ENCODE assay signal across 36 cellular contexts in the genomic region with DNA sequence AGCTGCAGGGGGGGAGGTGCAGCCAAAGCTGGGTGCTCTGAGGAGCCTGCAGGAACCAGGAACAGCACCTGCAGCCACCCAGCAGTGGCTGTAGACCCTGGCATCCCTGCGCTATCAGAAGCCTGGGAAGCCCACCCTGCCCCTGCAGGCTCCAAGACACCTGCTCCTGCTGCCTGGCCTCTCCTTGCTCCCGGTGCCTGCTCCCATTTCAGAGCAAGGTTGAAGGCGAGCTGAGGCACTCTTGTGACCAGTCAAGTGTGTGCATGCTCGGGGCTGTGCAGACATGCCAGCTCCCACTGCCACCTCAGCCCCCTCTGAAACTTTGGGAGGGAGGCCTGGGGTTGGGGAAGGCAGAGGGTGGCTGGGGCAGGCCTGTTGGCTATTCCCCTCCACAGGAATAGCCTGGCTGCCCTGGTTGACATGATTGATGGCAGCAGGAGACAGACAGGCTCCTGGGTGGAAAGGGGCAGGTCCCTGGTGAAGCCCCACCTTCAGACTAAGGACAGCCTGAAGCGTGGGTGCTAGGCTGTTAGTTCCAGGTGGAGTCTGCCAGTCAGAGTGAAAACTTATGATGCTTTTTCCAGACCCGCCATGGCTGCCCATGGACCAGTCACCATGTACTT.
"Had no signal": no experiment of that assay in that cellular context is flagged by ENCODE, and none has a peak within 500 bp of the region (broad histone marks: within the 10 kb centered on the region; RNA-seq: fewer than 3 reads in every experiment).

No MANE protein-coding gene starts in this region.

- FAIRE-seq: colon, endometrium, endothelial cell of umbilical vein had no signal

- H3K9me3 Mint-ChIP-seq: activated CD4-positive, alpha-beta T cell treated with anti-CD3 and anti-CD28 coated beads, Interleukin-2, amount 10 ng/mL, durations not matched to agents 24 days and 14 days; activated naive CD4-positive, alpha-beta T cell treated with anti-CD3 and anti-CD28 coated beads, Interleukin-2, amount 50 U/mL, for 24 hours; activated T-helper 1 cell treated with anti-CD3 and anti-CD28 coated beads, Interleukin-12 subunit alpha, Interleukin-12 subunit beta, Interleukin-2, Interleukin-4 antibody, amounts not matched to agents 30 ng/mL and 10 ng/mL and 1 ng/mL, durations not matched to agents 14 hours and 24 hours and 36 hours; activated T-helper 2 cell treated with anti-CD3 and anti-CD28 coated beads, Interferon-gamma antibody, Interleukin-2, Interleukin-4, amounts not matched to agents 10 μg/mL and 5 μg/mL and 100 μg/mL, durations not matched to agents 14 hours and 24 hours and 36 hours; T-helper 2 cell treated with Interferon-gamma antibody and Interleukin-4, amounts not matched to agents 5 μg/mL and 100 μg/mL, for 36 hours had no signal

- H3K9me3 ChIP-seq: adrenal gland, body of pancreas, esophagus squamous epithelium, gastroesophageal sphincter had no signal

- H3K4me1 ChIP-seq: body of pancreas, esophagus squamous epithelium, gastroesophageal sphincter had no signal

- H3K27me3 Mint-ChIP-seq: activated CD4-positive, alpha-beta memory T cell treated with anti-CD3 and anti-CD28 coated beads for 36 hours; activated CD4-positive, alpha-beta T cell treated with anti-CD3 and anti-CD28 coated beads for 36 hours; activated CD4-positive, alpha-beta T cell treated with anti-CD3 and anti-CD28 coated beads, Interleukin-2, amount 10 ng/mL, durations not matched to agents 24 days and 14 days; activated CD8-positive, alpha-beta memory T cell treated with anti-CD3 and anti-CD28 coated beads, Interleukin-2, amount 10 ng/mL, durations not matched to agents 7 days and 5 days; activated naive CD4-positive, alpha-beta T cell treated with anti-CD3 and anti-CD28 coated beads, Interleukin-2, amount 50 U/mL, for 24 hours; activated naive CD8-positive, alpha-beta T cell treated with anti-CD3 and anti-CD28 coated beads for 36 hours; activated naive CD8-positive, alpha-beta T cell treated with anti-CD3 and anti-CD28 coated beads, Interleukin-2, amount 50 U/mL, for 24 hours; T-helper 17 cell had no signal

- H3K27me3 ChIP-seq: adrenal gland, body of pancreas, esophagus squamous epithelium, gastroesophageal sphincter had no signal

- H3K4me1 Mint-ChIP-seq: activated CD4-positive, alpha-beta T cell treated with anti-CD3 and anti-CD28 coated beads for 36 hours; activated CD4-positive, alpha-beta T cell treated with anti-CD3 and anti-CD28 coated beads, Interleukin-2, amount 10 ng/mL, durations not matched to agents 24 days and 14 days; activated CD8-positive, alpha-beta memory T cell treated with anti-CD3 and anti-CD28 coated beads, Interleukin-2, amount 10 ng/mL, durations not matched to agents 7 days and 5 days; activated naive CD4-positive, alpha-beta T cell treated with anti-CD3 and anti-CD28 coated beads, Interleukin-2, amount 50 U/mL, for 24 hours; activated naive CD8-positive, alpha-beta T cell treated with anti-CD3 and anti-CD28 coated beads for 36 hours; activated naive CD8-positive, alpha-beta T cell treated with anti-CD3 and anti-CD28 coated beads, Interleukin-2, amount 50 U/mL, for 24 hours; T-helper 17 cell had no signal

- ATAC-seq: activated CD4-positive, alpha-beta T cell treated with anti-CD3 and anti-CD28 coated beads for 36 hours; activated CD8-positive, alpha-beta memory T cell treated with anti-CD3 and anti-CD28 coated beads, Interleukin-2, amount 10 ng/mL, durations not matched to agents 7 days and 5 days; activated CD8-positive, alpha-beta T cell treated with anti-CD3 and anti-CD28 coated beads, Interleukin-2, amount 10 ng/mL, durations not matched to agents 7 days and 5 days; activated naive CD8-positive, alpha-beta T cell treated with anti-CD3 and anti-CD28 coated beads, Interleukin-2, amount 50 U/mL, for 24 hours; body of pancreas; gastroesophageal sphincter; T-helper 17 cell had no signal

- H3K27ac Mint-ChIP-seq: activated CD4-positive, alpha-beta memory T cell treated with anti-CD3 and anti-CD28 coated beads for 36 hours; activated CD4-positive, alpha-beta T cell treated with anti-CD3 and anti-CD28 coated beads for 36 hours; activated CD4-positive, alpha-beta T cell treated with anti-CD3 and anti-CD28 coated beads, Interleukin-2, amount 10 ng/mL, durations not matched to agents 24 days and 14 days; activated CD8-positive, alpha-beta memory T cell treated with anti-CD3 and anti-CD28 coated beads, Interleukin-2, amount 10 ng/mL, durations not matched to agents 7 days and 5 days; activated CD8-positive, alpha-beta T cell treated with anti-CD3 and anti-CD28 coated beads, Interleukin-2, amount 10 ng/mL, durations not matched to agents 7 days and 5 days; activated naive CD4-positive, alpha-beta T cell treated with anti-CD3 and anti-CD28 coated beads for 36 hours; activated naive CD4-positive, alpha-beta T cell treated with anti-CD3 and anti-CD28 coated beads, Interleukin-2, amount 50 U/mL, for 24 hours; activated naive CD8-positive, alpha-beta T cell treated with anti-CD3 and anti-CD28 coated beads for 36 hours; activated naive CD8-positive, alpha-beta T cell treated with anti-CD3 and anti-CD28 coated beads, Interleukin-2, amount 50 U/mL, for 24 hours; activated T-helper 1 cell treated with anti-CD3 and anti-CD28 coated beads, Interleukin-12 subunit alpha, Interleukin-12 subunit beta, Interleukin-2, Interleukin-4 antibody, amounts not matched to agents 30 ng/mL and 10 ng/mL and 1 ng/mL, durations not matched to agents 14 hours and 24 hours and 36 hours; activated T-helper 2 cell treated with anti-CD3 and anti-CD28 coated beads, Interferon-gamma antibody, Interleukin-2, Interleukin-4, amounts not matched to agents 10 μg/mL and 5 μg/mL and 100 μg/mL, durations not matched to agents 14 hours and 24 hours and 36 hours; T-helper 17 cell; T-helper 2 cell treated with Interferon-gamma antibody and Interleukin-4, amounts not matched to agents 5 μg/mL and 100 μg/mL, for 36 hours had no signal

- H3K36me3 ChIP-seq: adrenal gland, esophagus squamous epithelium had no signal

- H3K4me3 Mint-ChIP-seq: activated CD4-positive, alpha-beta memory T cell treated with anti-CD3 and anti-CD28 coated beads for 36 hours; activated CD4-positive, alpha-beta T cell treated with anti-CD3 and anti-CD28 coated beads for 36 hours; activated CD4-positive, alpha-beta T cell treated with anti-CD3 and anti-CD28 coated beads, Interleukin-2, amount 10 ng/mL, durations not matched to agents 24 days and 14 days; activated CD8-positive, alpha-beta memory T cell treated with anti-CD3 and anti-CD28 coated beads, Interleukin-2, amount 10 ng/mL, durations not matched to agents 7 days and 5 days; activated CD8-positive, alpha-beta T cell treated with anti-CD3 and anti-CD28 coated beads, Interleukin-2, amount 10 ng/mL, durations not matched to agents 7 days and 5 days; activated naive CD4-positive, alpha-beta T cell treated with anti-CD3 and anti-CD28 coated beads for 36 hours; activated naive CD4-positive, alpha-beta T cell treated with anti-CD3 and anti-CD28 coated beads, Interleukin-2, amount 50 U/mL, for 24 hours; activated naive CD8-positive, alpha-beta T cell treated with anti-CD3 and anti-CD28 coated beads for 36 hours; activated naive CD8-positive, alpha-beta T cell treated with anti-CD3 and anti-CD28 coated beads, Interleukin-2, amount 50 U/mL, for 24 hours; activated T-helper 1 cell treated with anti-CD3 and anti-CD28 coated beads, Interleukin-12 subunit alpha, Interleukin-12 subunit beta, Interleukin-2, Interleukin-4 antibody, amounts not matched to agents 30 ng/mL and 10 ng/mL and 1 ng/mL, durations not matched to agents 14 hours and 24 hours and 36 hours; T-helper 17 cell; T-helper 2 cell treated with Interferon-gamma antibody and Interleukin-4, amounts not matched to agents 5 μg/mL and 100 μg/mL, for 36 hours had no signal

- DNase-seq: activated CD4-positive, alpha-beta memory T cell treated with anti-CD3 and anti-CD28 coated beads for 36 hours; activated CD4-positive, alpha-beta T cell treated with anti-CD3 and anti-CD28 coated beads for 36 hours; activated CD4-positive, alpha-beta T cell treated with anti-CD3 and anti-CD28 coated beads, Interleukin-2, amount 10 ng/mL, durations not matched to agents 24 days and 14 days; activated CD4-positive, CD25-positive, alpha-beta regulatory T cell; activated CD4-positive, CD25-positive, alpha-beta regulatory T cell treated with anti-CD3 and anti-CD28 coated beads, Interleukin-2, amount 50 U/mL, for 72 hours; activated CD8-positive, alpha-beta memory T cell treated with anti-CD3 and anti-CD28 coated beads, Interleukin-2, amount 10 ng/mL, durations not matched to agents 7 days and 5 days; activated CD8-positive, alpha-beta memory T cell treated with anti-CD3 and anti-CD28 coated beads, Interleukin-2, amount 50 U/mL, for 4 hours; activated CD8-positive, alpha-beta T cell treated with anti-CD3 and anti-CD28 coated beads, Interleukin-2, amount 10 ng/mL, durations not matched to agents 7 days and 5 days; activated effector memory CD4-positive, alpha-beta T cell treated with anti-CD3 and anti-CD28 coated beads, Interleukin-2, amount 50 U/mL, for 16 hours; activated naive CD4-positive, alpha-beta T cell treated with anti-CD3 and anti-CD28 coated beads for 36 hours; activated naive CD8-positive, alpha-beta T cell treated with anti-CD3 and anti-CD28 coated beads for 36 hours; activated naive CD8-positive, alpha-beta T cell treated with anti-CD3 and anti-CD28 coated beads, Interleukin-2, amount 50 U/mL, for 24 hours; activated T-cell treated with anti-CD3 and anti-CD28 coated beads, Interleukin-2, amount 50 U/mL, for 1 hour; activated T-cell treated with anti-CD3 and anti-CD28 coated beads, Interleukin-2, amount 50 U/mL, for 48 hours; adrenal gland; amygdala; aorta; body of pancreas; caudate nucleus; cortex of kidney; dermis blood vessel endothelial cell; effector CD8-positive, alpha-beta T cell; esophagus squamous epithelium; foreskin melanocyte; T-helper 1 cell; T-helper 17 cell; T1000 had no signal

- H3K4me3 ChIP-seq: adrenal gland, body of pancreas, esophagus squamous epithelium, gastroesophageal sphincter had no signal

- H3K27ac ChIP-seq: adrenal gland, body of pancreas, epithelial cell of prostate, esophagus squamous epithelium, gastroesophageal sphincter had no signal
